Comparison of ENCODE assay signal across 1 cellular context in genomic region chr4:53364624-53365023, GRCh38.
TF ChIP-seq lines count a peak whose summit lies in the region.

No MANE protein-coding gene starts in this region.

TF ChIP-seq in H1, 55 proteins besides CTCF, POLR2A, EP300 and RAD21:
- no peak for TF ChIP-seq CTBP2 (IDR thresholded peaks at IDR 0.05; ENCODE audit: borderline replicate concordance, insufficient read depth, insufficient read length, low read length)
- no peak for TF ChIP-seq ATF3 (IDR thresholded peaks at IDR 0.05; ENCODE audit: insufficient read depth, low read depth, low read length)
- no peak for TF ChIP-seq TAF1 (IDR thresholded peaks at IDR 0.05; ENCODE audit: low read depth, low read length)
- TF ChIP-seq YY1 (IDR thresholded peaks at IDR 0.05; ENCODE audit: low read depth, low read length): no peak
- TF ChIP-seq TBP (IDR thresholded peaks at IDR 0.05; ENCODE audit: low read depth, low read length): no peak
- no peak for TF ChIP-seq RNF2 (IDR thresholded peaks at IDR 0.05; ENCODE audit: borderline replicate concordance, low read depth, low read length, missing control alignments, poor library complexity, severe bottlenecking)
- no peak for TF ChIP-seq NRF1 (IDR thresholded peaks at IDR 0.05; ENCODE audit: low read depth, low read length)
- TF ChIP-seq CREB1 (IDR thresholded peaks at IDR 0.05): no peak
- no peak for TF ChIP-seq SAP30 (IDR thresholded peaks at IDR 0.05; ENCODE audit: insufficient read depth, insufficient replicate concordance, low read length)
- no peak for TF ChIP-seq CBX8 (IDR thresholded peaks at IDR 0.05; ENCODE audit: borderline replicate concordance, low read depth, low read length)
- TF ChIP-seq RFX5 (IDR thresholded peaks at IDR 0.05; ENCODE audit: borderline replicate concordance, low read depth, low read length): no peak
- no peak for TF ChIP-seq ASH2L (IDR thresholded peaks at IDR 0.05; ENCODE audit: low read length)
TF ChIP-seq in H1: peak in this region for 0.
